In genomic region chr7:25963733-25964132, GRCh38 we compare ENCODE assay signal across 17 cellular contexts.
A peak's percentile ranks its signal among the peaks of the same experiment; 100 is the strongest.
DNase-seq lines count a peak whose midpoint lies in the region; ATAC-seq, FAIRE-seq and TF ChIP-seq lines count a peak whose summit lies in the region.
"Had no signal": no experiment of that assay in that cellular context is flagged by ENCODE, and none has a peak within 500 bp of the region (broad histone marks: within the 10 kb centered on the region; RNA-seq: fewer than 3 reads in every experiment).

No MANE protein-coding gene starts in this region.

- 44% methylated on average over 3 of the region's 3 CpGs for WGBS in GM12878 (ENCODE audit: insufficient coverage, insufficient replicate concordance, low lambda C conversion rate, missing lambda C conversion rate)

- CTCF ChIA-PET in GM12878 (lab: Yijun Ruan, JAX), result interaction anchor here (3.2 kb wide), 1 partner anchor 69 kb away, joined by 19 read pairs; no protein-coding TSS in a partner anchor

- no TSS peak for BruUV-seq in GM12878 (replicated peaks; lab: Mats Ljungman, UMichigan)

- POLR2A ChIA-PET in GM12878 (lab: Charles Lee), result interaction anchor here (0.7 kb wide), 1 partner anchor 203 kb away, joined by 3 read pairs; no protein-coding TSS in a partner anchor

- TF ChIP-seq CTCF in 22Rv1 (IDR thresholded peaks at IDR 0.05) (no peak), GM12878 (IDR thresholded peaks at IDR 0.05 in 2 of 3, conservative IDR thresholded peaks at IDR 0.05 in 1 of 3; ENCODE audit: control insufficient read depth in 2 of 3, extremely low read depth in 1 of 3, insufficient read depth in 1 of 3, low read depth in 3 of 3, low read length in 3 of 3) (no peak), tibial artery (IDR thresholded peaks at IDR 0.05) (no peak)

- intact Hi-C loops in GM12878 (cut with micrococcal nuclease; ENCODE audit: unreplicated experiment), result no loop called here
- intact Hi-C loops in tibial artery (cut with DNase I; ENCODE audit: low total_unique reads), result no loop called here

- H3K27me3 ChIP-seq in GM12878 (replicated peaks in 1 of 2; ENCODE audit: control insufficient read depth in 2 of 2, insufficient read depth in 2 of 2, low read length in 1 of 2) (no peaks in the 10 kb centered on the region), tibial artery (peaks cover 0 to 5% of the 10 kb centered on the region in 2 donors)

- SMC1A ChIA-PET in GM12878 (lab: Charles Lee; ENCODE audit: uncharacterized antibody, unreplicated experiment), result interaction anchor here (1.0 to 3.2 kb wide), 3 partner anchors 8 to 69 kb away, joined by 4 to 37 read pairs (median 7); no protein-coding TSS in a partner anchor

- H3K9me3 ChIP-seq in GM12878 (replicated peaks; ENCODE audit: control insufficient read depth, insufficient read depth, low read length) (peaks cover 2% of the 10 kb centered on the region; the same call in 2 of the 3 replicates), tibial artery (no peaks in the 10 kb centered on the region)

- H3K79me2 ChIP-seq in GM12878 (ENCODE audit: control insufficient read depth, insufficient read depth, low read length), result no peaks in the 10 kb centered on the region

- TF ChIP-seq RAD21 in GM12878 (IDR thresholded peaks at IDR 0.05; ENCODE audit: insufficient read depth, low read depth, low read length), result no peak

- no peak for TF ChIP-seq POLR2A in GM12878 (IDR thresholded peaks at IDR 0.05; ENCODE audit: low read depth, low read length)

- peak overlapping the region; percentile 48; the same call in 1 of the 2 replicates for H3K4me3 ChIP-seq in GM12878
- H3K4me3 ChIP-seq in tibial artery, result no peak overlapping the region
- H3K4me3 ChIP-seq: K562 had no signal

- no peak for TF ChIP-seq EP300 in GM12878 (IDR thresholded peaks at IDR 0.05; ENCODE audit: borderline replicate concordance in 1 of 2, control insufficient read depth in 1 of 2, low read depth in 2 of 2, low read length in 2 of 2)

- ATAC-seq in GM12878, result no peak
- no peak for ATAC-seq in activated CD4-positive, CD25-positive, alpha-beta regulatory T cell treated with anti-CD3 and anti-CD28 coated beads, Interleukin-2, amount 50 U/mL, for 24 hours
- ATAC-seq: K562, Panc1 had no signal

- RAD21 ChIA-PET in GM12878 (lab: Charles Lee; ENCODE audit: unreplicated experiment), result interaction anchor here (0.6 to 1.4 kb wide), 2 partner anchors 67 to 188 kb away, joined by 3 read pairs; partner anchors contain the start of gene NFE2L3

- H2AFZ ChIP-seq in GM12878 (ENCODE audit: control insufficient read depth, low read depth, low read length), result peak overlapping the region; percentile 15; the same call in 1 of the 2 replicates

- H3K36me3 ChIP-seq in GM12878 (ENCODE audit: control insufficient read depth in 2 of 2, insufficient read depth in 2 of 2, low read length in 1 of 2), result no peaks in the 10 kb centered on the region
- no peaks in the 10 kb centered on the region for H3K36me3 ChIP-seq in tibial artery

- H4K20me1 ChIP-seq in GM12878 (ENCODE audit: control insufficient read depth, insufficient read depth), result no peaks in the 10 kb centered on the region

- H3K27ac ChIP-seq in 22Rv1 (peak overlapping the region; percentile 59), GM12878 (ENCODE audit: control insufficient read depth, insufficient read depth) (peak overlapping the region; percentile 85), tibial artery (no peak overlapping the region)

- in situ Hi-C loops in GM12878 (cut with MboI), result loop anchor here (25.0 kb wide), 1 partner anchor 1051 kb away; no protein-coding TSS in a partner anchor

- peak overlapping the region; percentile 93 for H3K4me2 ChIP-seq in GM12878 (ENCODE audit: control insufficient read depth, insufficient read depth)

- peak overlapping the region; percentile 36; the same call in 1 of the 2 replicates for H3K9ac ChIP-seq in GM12878 (ENCODE audit: control insufficient read depth, insufficient read depth, low read length)

- DNase-seq in GM18507 (ENCODE audit: extremely low spot score, insufficient read length, low read depth) (no peak), GM12878 (ENCODE audit: low read depth, low spot score) (no peak), mucosa of gallbladder (ENCODE audit: low spot score) (peak; percentile 58), tibial artery (no peak)
- DNase-seq in activated CD4-positive, alpha-beta T cell treated with anti-CD3 and anti-CD28 coated beads, Interleukin-2, amount 50 U/mL, for 48 hours, result no peak
- DNase-seq: HFFc6, MV-4-11, NCI-H187 treated with DMSO at 0.1 percent for 48 hours, NCI-H2227 treated with DMSO at 0.1 percent for 48 hours, NCI-H524, NCI-H82 had no signal

- FAIRE-seq in GM18507 (lab: Jason Lieb, UNC) (peak; percentile 92), GM12878 (lab: Jason Lieb, UNC) (no peak)
- FAIRE-seq: D721Med, H54, K562 had no signal

- H3K4me1 ChIP-seq in GM12878 (ENCODE audit: control insufficient read depth, insufficient read depth, low read length) (peaks cover 73% of the 10 kb centered on the region), tibial artery (peaks cover 0 to 15% (median 8%) of the 10 kb centered on the region in 4 donors)

TF ChIP-seq in GM12878, 131 proteins besides CTCF, POLR2A, EP300 and RAD21:
- TF ChIP-seq IRF4 (IDR thresholded peaks at IDR 0.05; ENCODE audit: low read depth, low read length), result no peak
- no peak for TF ChIP-seq ZNF384 (IDR thresholded peaks at IDR 0.05; ENCODE audit: borderline replicate concordance, low read depth, low read length)
- peak; percentile 59 for TF ChIP-seq NR2F1 (conservative IDR thresholded peaks at IDR 0.05)
- no peak for TF ChIP-seq GABPA (IDR thresholded peaks at IDR 0.05; ENCODE audit: low read depth)
- no peak for TF ChIP-seq PAX5 (IDR thresholded peaks at IDR 0.05; ENCODE audit: borderline replicate concordance, low read depth, low read length)
- no peak for TF ChIP-seq RCOR1 (conservative IDR thresholded peaks at IDR 0.05; ENCODE audit: low read depth, low read length)
- peak; percentile 48; the same call in 1 of the 2 replicates for TF ChIP-seq ESRRA (IDR thresholded peaks at IDR 0.05; ENCODE audit: low read length)
- TF ChIP-seq, protein P1, sequence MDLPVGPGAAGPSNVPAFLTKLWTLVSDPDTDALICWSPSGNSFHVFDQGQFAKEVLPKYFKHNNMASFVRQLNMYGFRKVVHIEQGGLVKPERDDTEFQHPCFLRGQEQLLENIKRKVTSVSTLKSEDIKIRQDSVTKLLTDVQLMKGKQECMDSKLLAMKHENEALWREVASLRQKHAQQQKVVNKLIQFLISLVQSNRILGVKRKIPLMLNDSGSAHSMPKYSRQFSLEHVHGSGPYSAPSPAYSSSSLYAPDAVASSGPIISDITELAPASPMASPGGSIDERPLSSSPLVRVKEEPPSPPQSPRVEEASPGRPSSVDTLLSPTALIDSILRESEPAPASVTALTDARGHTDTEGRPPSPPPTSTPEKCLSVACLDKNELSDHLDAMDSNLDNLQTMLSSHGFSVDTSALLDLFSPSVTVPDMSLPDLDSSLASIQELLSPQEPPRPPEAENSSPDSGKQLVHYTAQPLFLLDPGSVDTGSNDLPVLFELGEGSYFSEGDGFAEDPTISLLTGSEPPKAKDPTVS (IDR thresholded peaks at IDR 0.05; ENCODE audit: low read depth, low read length), result no peak
- TF ChIP-seq ETV6 (conservative IDR thresholded peaks at IDR 0.05 in 1 of 2, IDR thresholded peaks at IDR 0.05 in 1 of 2; ENCODE audit: borderline replicate concordance in 1 of 2, low read depth in 1 of 2), result no peak
- no peak for TF ChIP-seq JUNB (IDR thresholded peaks at IDR 0.05)
- TF ChIP-seq RELB (IDR thresholded peaks at IDR 0.05; ENCODE audit: low read depth), result no peak
- TF ChIP-seq PML (IDR thresholded peaks at IDR 0.05; ENCODE audit: low read length), result no peak
- no peak for TF ChIP-seq EED (IDR thresholded peaks at IDR 0.05; ENCODE audit: low read depth)

Comparison
In these comparisons a context has a peak if more than half of its experiments do, and no peak if none do; other contexts are left out.
1. H3K27ac ChIP-seq: peak in 22Rv1 (single experiment) and GM12878 (single experiment); none in tibial artery (0 of 2).